Comparison of ENCODE assay signal across 18 cellular contexts in genomic region chr6:72824833-72825232, GRCh38.
DNase-seq lines count a peak whose midpoint lies in the region; ATAC-seq and TF ChIP-seq lines count a peak whose summit lies in the region.
"Had no signal": no experiment of that assay in that cellular context is flagged by ENCODE, and none has a peak within 500 bp of the region (broad histone marks: within the 10 kb centered on the region; RNA-seq: fewer than 3 reads in every experiment).

No MANE protein-coding gene starts in this region.

- 0 out of 2 replicates have a peak, but pooled peaks cover 4% of the 10 kb centered on the region for H3K27me3 ChIP-seq in SJCRH30
- H3K27me3 ChIP-seq in neural progenitor cell, result no peaks in the 10 kb centered on the region

- no peak overlapping the region for H3K4me3 ChIP-seq in fibroblast of mammary gland (ENCODE audit: control insufficient read depth, low read depth, low read length)
- H3K4me3 ChIP-seq in SJCRH30, result no peak overlapping the region
- H3K4me3 ChIP-seq in neural progenitor cell, result no peak overlapping the region
- H3K4me3 ChIP-seq: SK-N-MC had no signal

- DNase-seq in DMS53 (lab: John Stamatoyannopoulos, UW) (peak; percentile 54), DMS53 treated with DMSO at 0.1 percent for 48 hours (lab: John Stamatoyannopoulos, UW; ENCODE audit: unreplicated experiment) (no peak), fibroblast of mammary gland (ENCODE audit: low read depth) (peak; percentile 28), SJCRH30 (no peak), neural progenitor cell (ENCODE audit: low spot score) (no peak), NCI-H1105 treated with DMSO at 0.1 percent for 48 hours (lab: John Stamatoyannopoulos, UW) (no peak)
- DNase-seq: activated CD8-positive, alpha-beta memory T cell treated with anti-CD3 and anti-CD28 coated beads, Interleukin-2, amount 10 ng/mL, durations not matched to agents 7 days and 5 days; glutamatergic neuron; H7; KBM-7; NCI-H526 treated with DMSO at 0.1 percent for 48 hours had no signal

- H3K27me3 Mint-ChIP-seq in neural progenitor cell (ENCODE audit: insufficient read depth, low read depth), result no peaks in the 10 kb centered on the region
- H3K27me3 Mint-ChIP-seq: activated CD8-positive, alpha-beta memory T cell treated with anti-CD3 and anti-CD28 coated beads, Interleukin-2, amount 10 ng/mL, durations not matched to agents 7 days and 5 days; central memory CD8-positive, alpha-beta T cell had no signal

- no peak overlapping the region for H3K4me2 ChIP-seq in neural progenitor cell

- ATAC-seq in GM21390 (IDR thresholded peaks at IDR 0.05; ENCODE audit: unreplicated experiment), result peak; percentile 74
- ATAC-seq in HG03095 (IDR thresholded peaks at IDR 0.05; ENCODE audit: unreplicated experiment), result peak; percentile 65
- ATAC-seq: activated CD8-positive, alpha-beta memory T cell treated with anti-CD3 and anti-CD28 coated beads, Interleukin-2, amount 10 ng/mL, durations not matched to agents 7 days and 5 days; sciatic nerve had no signal

- no peak overlapping the region for H3K4me3 Mint-ChIP-seq in neural progenitor cell
- H3K4me3 Mint-ChIP-seq: activated CD8-positive, alpha-beta memory T cell treated with anti-CD3 and anti-CD28 coated beads, Interleukin-2, amount 10 ng/mL, durations not matched to agents 7 days and 5 days; central memory CD8-positive, alpha-beta T cell; mesothelial cell of epicardium had no signal

- no peaks in the 10 kb centered on the region for H3K4me1 ChIP-seq in SJCRH30
- H3K4me1 ChIP-seq in neural progenitor cell, result no peaks in the 10 kb centered on the region

- H3K36me3 Mint-ChIP-seq in neural progenitor cell, result no peaks in the 10 kb centered on the region
- H3K36me3 Mint-ChIP-seq: activated CD8-positive, alpha-beta memory T cell treated with anti-CD3 and anti-CD28 coated beads, Interleukin-2, amount 10 ng/mL, durations not matched to agents 7 days and 5 days; mesothelial cell of epicardium had no signal

- H3K27ac ChIP-seq in SJCRH30 (no peak overlapping the region), neural progenitor cell (no peak overlapping the region)
- H3K27ac ChIP-seq: 22Rv1, SK-N-MC had no signal

- H3K36me3 ChIP-seq in SJCRH30, result no peaks in the 10 kb centered on the region
- no peaks in the 10 kb centered on the region for H3K36me3 ChIP-seq in neural progenitor cell

- H3K4me1 Mint-ChIP-seq in neural progenitor cell, result no peaks in the 10 kb centered on the region
- H3K4me1 Mint-ChIP-seq: mesothelial cell of epicardium had no signal

- no peak for TF ChIP-seq CTCF in fibroblast of mammary gland (conservative IDR thresholded peaks at IDR 0.05; ENCODE audit: control insufficient read depth, insufficient read depth, low read depth, low read length)
- no peak for TF ChIP-seq CTCF in neural progenitor cell (IDR thresholded peaks at IDR 0.05)

- no peaks in the 10 kb centered on the region for H3F3A ChIP-seq in neural progenitor cell (ENCODE audit: low read depth)

- no peak overlapping the region for H3K27ac Mint-ChIP-seq in neural progenitor cell
- H3K27ac Mint-ChIP-seq: activated CD8-positive, alpha-beta memory T cell treated with anti-CD3 and anti-CD28 coated beads, Interleukin-2, amount 10 ng/mL, durations not matched to agents 7 days and 5 days; mesothelial cell of epicardium had no signal

- H3K9me3 ChIP-seq in SJCRH30 (replicated peaks) (no peaks in the 10 kb centered on the region), neural progenitor cell (ENCODE audit: low read depth) (no peaks in the 10 kb centered on the region)

- H3K9ac ChIP-seq in neural progenitor cell, result no peak overlapping the region

- no peak overlapping the region for H2AFZ ChIP-seq in neural progenitor cell (replicated peaks)

- no peaks in the 10 kb centered on the region for H4K20me1 ChIP-seq in neural progenitor cell (ENCODE audit: low read depth)

- H3K9me3 Mint-ChIP-seq in neural progenitor cell, result peaks cover 2% of the 10 kb centered on the region

- no peaks in the 10 kb centered on the region for H3K79me2 ChIP-seq in neural progenitor cell (ENCODE audit: low read depth)

Comparison
In these comparisons a context has a peak if more than half of its experiments do, and no peak if none do; other contexts are left out.
1. DNase-seq: peak in DMS53 (single experiment) and fibroblast of mammary gland (single experiment); none in DMS53 treated with DMSO at 0.1 percent for 48 hours (single experiment), SJCRH30 (0 of 2), neural progenitor cell (single experiment) and NCI-H1105 treated with DMSO at 0.1 percent for 48 hours (single experiment).